Comparison of ENCODE assay signal across 29 cellular contexts in the genomic region with DNA sequence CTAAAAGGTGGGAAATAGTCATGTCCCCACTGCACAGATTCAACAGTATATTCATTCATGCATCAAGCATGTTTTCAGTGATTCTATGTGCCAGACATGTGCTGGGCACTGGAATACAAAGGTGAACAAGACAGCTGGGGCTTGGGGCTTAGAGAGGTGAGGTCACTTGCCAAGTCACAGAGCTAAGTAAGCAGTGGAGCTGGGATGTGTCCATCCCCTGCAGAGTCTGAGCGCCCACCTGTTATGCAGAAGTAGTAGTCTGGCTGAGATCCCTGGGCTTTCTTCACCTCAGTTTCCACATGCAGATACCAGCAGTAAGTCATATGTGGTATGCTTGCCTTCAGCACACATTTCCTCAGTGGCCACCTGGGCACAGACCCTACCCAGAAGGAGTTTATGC.
"Had no signal": no experiment of that assay in that cellular context is flagged by ENCODE, and none has a peak within 500 bp of the region (broad histone marks: within the 10 kb centered on the region; RNA-seq: fewer than 3 reads in every experiment).

No MANE protein-coding gene starts in this region.

- H3K4me1 ChIP-seq: Peyer's patch, SJSA1 had no signal

- ATAC-seq: PC-3 had no signal

- H3K9me3 ChIP-seq: Peyer's patch, SJSA1, SK-N-SH had no signal

- H3K36me3 ChIP-seq: Peyer's patch, SJSA1 had no signal

- H3K9me2 ChIP-seq: SK-N-SH had no signal

- H3K27me3 ChIP-seq: Peyer's patch had no signal

- H3K4me3 ChIP-seq: Peyer's patch, SJSA1 had no signal

- H3K27ac ChIP-seq: Peyer's patch, SJSA1 had no signal

- DNase-seq: Kasumi-1, KG1, MM.1S, MV-4-11, NCI-H1092, NCI-H1105, NCI-H1417 treated with DMSO at 0.1 percent for 48 hours, NCI-H1436 treated with DMSO at 0.1 percent for 48 hours, NCI-H1694 treated with DMSO at 0.1 percent for 48 hours, NCI-H187 treated with DMSO at 0.1 percent for 48 hours, NCI-H2029, NCI-H2081, NCI-H2171 treated with DMSO at 0.1 percent for 48 hours, NCI-H2227 treated with DMSO at 0.1 percent for 48 hours, NCI-H345, NCI-H446, NCI-H510A treated with DMSO at 0.1 percent for 48 hours, NCI-H524 treated with DMSO at 0.1 percent for 48 hours, NCI-H526 treated with DMSO at 0.1 percent for 48 hours, NCI-H774, OCI-M1, PC-3, Peyer's patch, Right ventricle myocardium superior, RPMI8226, SHP77 treated with DMSO at 0.1 percent for 48 hours, SK-N-SH, SW 1271 had no signal

- H3K9ac ChIP-seq: SK-N-SH had no signal

- H3K4me2 ChIP-seq: SK-N-SH had no signal
